12 cellular contexts compared by ENCODE assay signal in the genomic region with DNA sequence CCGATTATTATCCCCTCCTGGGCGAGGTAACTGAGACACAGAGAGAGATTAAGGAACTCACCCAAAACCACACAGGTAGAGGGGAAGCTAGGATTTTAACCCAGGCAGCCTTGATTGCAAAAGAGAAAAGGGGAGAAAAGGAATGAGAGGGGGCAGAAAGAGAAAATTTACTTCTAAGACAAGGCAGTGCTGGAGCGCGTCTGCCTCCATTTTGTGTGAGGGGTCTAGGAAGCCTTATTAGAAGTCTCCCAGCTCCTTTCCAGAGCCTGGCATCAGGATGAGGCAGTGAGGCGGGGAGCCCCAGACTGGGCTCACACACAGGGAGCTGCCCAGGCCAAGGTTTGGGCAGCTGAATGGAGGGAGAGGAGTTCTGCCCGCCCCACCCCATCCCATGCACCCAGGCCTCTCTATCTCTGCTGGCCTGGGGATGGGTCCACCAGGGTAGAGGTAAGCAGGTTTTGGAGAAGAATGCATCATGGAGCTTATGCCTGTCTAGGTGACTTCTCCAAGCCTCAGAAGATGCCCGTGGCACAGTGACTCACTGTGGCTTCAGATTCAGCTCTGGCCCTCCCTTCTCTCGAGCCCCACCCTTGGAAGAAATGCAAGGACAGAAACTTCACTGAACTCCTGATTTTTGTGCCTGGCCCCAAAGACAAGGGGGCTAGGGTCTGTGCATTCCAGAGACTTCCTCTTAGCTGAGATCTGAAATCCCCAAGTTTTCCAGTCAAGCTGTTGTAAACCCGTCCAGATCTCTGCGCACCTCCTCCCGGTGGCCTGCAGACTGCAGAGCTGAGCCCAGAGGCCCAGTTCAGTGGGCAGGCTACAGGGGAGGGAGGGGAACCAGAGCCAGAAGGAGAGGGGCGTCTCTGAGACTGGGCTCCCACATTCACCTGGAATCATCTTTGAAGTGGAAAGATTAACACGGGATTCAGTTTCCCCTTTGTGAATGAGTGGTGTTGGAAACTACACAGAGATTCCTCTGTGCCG.
DNase-seq lines count a peak whose midpoint lies in the region; ATAC-seq and TF ChIP-seq lines count a peak whose summit lies in the region.
"Had no signal": no experiment of that assay in that cellular context is flagged by ENCODE, and none has a peak within 500 bp of the region (broad histone marks: within the 10 kb centered on the region; RNA-seq: fewer than 3 reads in every experiment).

No MANE protein-coding gene starts in this region.

- peak; percentile 24 for DNase-seq in activated CD8-positive, alpha-beta memory T cell treated with anti-CD3 and anti-CD28 coated beads for 24 hours
- no peak for DNase-seq in activated CD8-positive, alpha-beta memory T cell treated with anti-CD3 and anti-CD28 coated beads, Interleukin-2, amount 50 U/mL, for 4 hours
- no peak for DNase-seq in WTC11 (ENCODE audit: low spot score)
- peak; percentile 7 for DNase-seq in kidney tubule cell (ENCODE audit: low spot score)
- DNase-seq in vagina (ENCODE audit: extremely low spot score in 2 of 2), result peak; percentile 72 to 94
- no peak for DNase-seq in NCI-H1048 (lab: John Stamatoyannopoulos, UW)
- no peak for DNase-seq in anterior cingulate cortex (lab: John Stamatoyannopoulos, UW)
- DNase-seq in substantia nigra (lab: John Stamatoyannopoulos, UW), result no peak
- DNase-seq: NK-92 treated with Interleukin-12 subunit alpha and Interleukin-12 subunit beta, amount 100 ng/mL, for 24 hours had no signal

- POLR2A ChIA-PET in WTC11 (lab: Charles Lee), result no interaction called here

- intact Hi-C loops in vagina (cut with DNase I), result no loop called here

- H3K36me3 ChIP-seq in vagina, result no peaks in the 10 kb centered on the region
- H3K36me3 ChIP-seq: heart right ventricle, left ventricle myocardium inferior had no signal

- no peak overlapping the region for H3K4me3 ChIP-seq in vagina

- peak overlapping the region; percentile 54 for H3K4me3 Mint-ChIP-seq in WTC11

- no peaks in the 10 kb centered on the region for H3K36me3 Mint-ChIP-seq in WTC11
- H3K36me3 Mint-ChIP-seq: activated naive CD4-positive, alpha-beta T cell treated with anti-CD3 and anti-CD28 coated beads, Interleukin-2, amount 50 U/mL, for 24 hours had no signal

- peaks cover 38% of the 10 kb centered on the region for H3K4me1 ChIP-seq in vagina

- ATAC-seq in WTC11, result no peak

- H3K27me3 ChIP-seq in vagina, result no peaks in the 10 kb centered on the region

- H3K9me3 Mint-ChIP-seq in WTC11, result 0 out of 2 replicates have a peak, but pooled peaks cover 5% of the 10 kb centered on the region
- H3K9me3 Mint-ChIP-seq: activated naive CD4-positive, alpha-beta T cell treated with anti-CD3 and anti-CD28 coated beads, Interleukin-2, amount 50 U/mL, for 24 hours had no signal

- H3K4me1 Mint-ChIP-seq in WTC11, result peaks cover 35% of the 10 kb centered on the region

- CTCF ChIA-PET in WTC11 (lab: Charles Lee), result interaction anchor here (0.5 to 1.9 kb wide), 7 partner anchors 55 to 567 kb away, joined by 3 to 5 read pairs (median 3); no protein-coding TSS in a partner anchor

- H3K27ac Mint-ChIP-seq in WTC11, result no peak overlapping the region
- H3K27ac Mint-ChIP-seq: activated naive CD4-positive, alpha-beta T cell treated with anti-CD3 and anti-CD28 coated beads, Interleukin-2, amount 50 U/mL, for 24 hours had no signal

- no peaks in the 10 kb centered on the region for H3K9me3 ChIP-seq in vagina

- H3K27me3 Mint-ChIP-seq in WTC11 (ENCODE audit: low read depth), result peaks cover 36% of the 10 kb centered on the region

- TF ChIP-seq CTCF in WTC11 (IDR thresholded peaks at IDR 0.05), result no peak
- no peak for TF ChIP-seq CTCF in vagina (IDR thresholded peaks at IDR 0.05)

- no peak for TF ChIP-seq POLR2A in vagina (IDR thresholded peaks at IDR 0.05)

- H3K27ac ChIP-seq in vagina (no peak overlapping the region), substantia nigra (ENCODE audit: low read depth, low read length, poor library complexity, severe bottlenecking) (no peak overlapping the region)

TF ChIP-seq in WTC11, 78 proteins besides CTCF, POLR2A, EP300 and RAD21:
- TF ChIP-seq ESRRA (CRISPR knock-in tag; IDR thresholded peaks at IDR 0.05; ENCODE audit: borderline replicate concordance) (no peak), SP1 (CRISPR knock-in tag; conservative IDR thresholded peaks at IDR 0.05) (no peak), SMAD4 (CRISPR knock-in tag; IDR thresholded peaks at IDR 0.05) (no peak)

Comparison
In these comparisons a context has a peak if more than half of its experiments do, and no peak if none do; other contexts are left out.
1. DNase-seq: peak in activated CD8-positive, alpha-beta memory T cell treated with anti-CD3 and anti-CD28 coated beads for 24 hours (single experiment), kidney tubule cell (single experiment) and vagina (2 of 2); none in activated CD8-positive, alpha-beta memory T cell treated with anti-CD3 and anti-CD28 coated beads, Interleukin-2, amount 50 U/mL, for 4 hours (single experiment), WTC11 (single experiment), NCI-H1048 (single experiment), anterior cingulate cortex (0 of 58) and substantia nigra (0 of 49).